1 cellular context compared by ENCODE assay signal in genomic region chr14:92938890-92939671, GRCh38.
TF ChIP-seq lines count a peak whose summit lies in the region.

No MANE protein-coding gene starts in this region.

TF ChIP-seq in Ishikawa, 13 proteins besides CTCF, POLR2A, EP300 and RAD21:
- 0 out of 2 replicates have a peak, but pooled peaks have one; percentile 24 for TF ChIP-seq REST (IDR thresholded peaks at IDR 0.05; ENCODE audit: low read depth)
- TF ChIP-seq TEAD4 (IDR thresholded peaks at IDR 0.05): no peak
TF ChIP-seq in Ishikawa: peak in this region for 1.
